ENCODE assay signal across 9 cellular contexts in the genomic region with DNA sequence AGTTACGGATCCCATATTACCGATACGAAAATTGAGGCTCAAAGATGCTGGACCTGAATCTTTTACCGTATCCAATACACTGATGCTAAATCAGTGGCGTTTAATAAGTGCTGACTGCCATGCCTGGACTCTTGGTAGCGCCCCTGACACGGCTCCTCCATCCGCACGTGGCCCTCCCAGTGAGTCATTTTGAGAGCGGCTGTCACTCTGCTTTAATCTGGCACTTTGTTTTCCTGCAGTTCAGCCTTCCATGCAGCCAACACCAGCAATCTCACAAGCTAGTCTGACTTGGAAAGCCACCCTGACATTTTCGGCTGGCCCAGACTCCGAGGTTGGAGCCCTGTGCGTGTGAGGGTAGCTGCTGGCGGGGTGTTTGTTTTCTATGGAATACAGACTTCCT.
A peak's percentile ranks its signal among the peaks of the same experiment; 100 is the strongest.
DNase-seq lines count a peak whose midpoint lies in the region; ATAC-seq and TF ChIP-seq lines count a peak whose summit lies in the region.
"Had no signal": no experiment of that assay in that cellular context is flagged by ENCODE, and none has a peak within 500 bp of the region (broad histone marks: within the 10 kb centered on the region; RNA-seq: fewer than 3 reads in every experiment).

No MANE protein-coding gene starts in this region.

- peak; percentile 51 for DNase-seq in HCEC 1CT
- DNase-seq in cardiac fibroblast (ENCODE audit: low read depth in 2 of 2), result peak; percentile 32 to 90
- DNase-seq in left lobe of liver (ENCODE audit: low spot score), result no peak
- peak; percentile 92 for DNase-seq in stromal cell of bone marrow (ENCODE audit: low read depth)
- DNase-seq in NCI-H510A treated with DMSO at 0.1 percent for 48 hours (lab: John Stamatoyannopoulos, UW), result no peak
- DNase-seq in cerebellar cortex (ENCODE audit: low spot score), result no peak
- DNase-seq: stimulated activated CD4-positive, alpha-beta T cell treated with anti-CD3 and anti-CD28 coated beads, Interleukin-2, amount 100 ng/mL, for 24 hours had no signal

- TF ChIP-seq CTCF in cardiac fibroblast (IDR thresholded peaks at IDR 0.05; ENCODE audit: low read depth, low read length), result no peak

- ATAC-seq in left lobe of liver (peak; percentile 19), HG02759 (IDR thresholded peaks at IDR 0.05; ENCODE audit: unreplicated experiment) (no peak), GM18511 (IDR thresholded peaks at IDR 0.05; ENCODE audit: unreplicated experiment) (no peak)

- H3K4me3 ChIP-seq in cardiac fibroblast (replicated peaks in 1 of 2; ENCODE audit: low read depth in 2 of 2, low read length in 2 of 2), result no peak overlapping the region

Comparison
In these comparisons a context has a peak if more than half of its experiments do, and no peak if none do; other contexts are left out.
1. DNase-seq: peak in HCEC 1CT (single experiment), cardiac fibroblast (2 of 2) and stromal cell of bone marrow (single experiment); none in left lobe of liver (single experiment), NCI-H510A treated with DMSO at 0.1 percent for 48 hours (single experiment) and cerebellar cortex (single experiment).